Comparison of ENCODE assay signal across 1 cellular context in the genomic region with DNA sequence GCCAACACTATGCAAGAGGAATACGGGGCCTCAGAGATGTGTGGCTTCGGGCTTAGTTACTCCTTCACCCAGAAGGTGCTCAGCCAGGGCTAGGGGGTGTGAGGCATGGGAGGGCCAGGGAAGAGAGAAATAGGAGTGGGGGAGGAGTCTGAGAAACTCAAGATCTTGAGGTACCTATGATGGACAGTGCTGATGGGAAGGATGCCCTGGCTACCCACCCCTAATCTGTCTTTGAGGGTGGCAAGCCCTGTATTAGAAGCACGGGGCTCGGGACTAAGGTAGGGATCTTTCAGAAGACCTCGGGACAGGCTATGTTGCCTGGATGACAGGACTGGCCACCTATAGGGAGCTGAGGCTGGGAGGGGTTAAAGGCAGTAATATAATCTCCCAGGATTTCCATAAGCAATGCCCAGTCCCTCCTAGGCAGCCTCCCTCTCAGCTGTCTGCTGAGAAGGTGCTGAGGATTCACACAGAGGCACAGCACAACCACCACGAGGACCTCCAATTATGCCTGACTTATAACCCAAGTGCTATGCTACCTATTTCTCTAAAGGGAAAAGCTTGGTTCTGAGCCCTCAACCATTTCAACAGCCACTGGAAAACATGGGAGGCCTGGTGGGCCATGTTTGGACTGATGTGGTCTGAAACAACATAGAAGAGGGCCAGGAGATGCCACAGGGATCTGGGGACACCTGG.
TF ChIP-seq lines count a peak whose summit lies in the region.

No MANE protein-coding gene starts in this region.

TF ChIP-seq in GM12878, 131 proteins besides CTCF, POLR2A, EP300 and RAD21:
- TF ChIP-seq POLR2AphosphoS5 (IDR thresholded peaks at IDR 0.05; ENCODE audit: low read length) (peak; percentile 51; the same call in 1 of the 2 replicates), EED (IDR thresholded peaks at IDR 0.05; ENCODE audit: low read depth) (no peak)
